Comparison of ENCODE assay signal across 10 cellular contexts in genomic region chrX:23785564-23785963, GRCh38. TPM values are rescaled to one million over a fixed set of nuclear protein-coding genes. Genes with fewer than 3 reads are reported as not detected.
A peak's percentile ranks its signal among the peaks of the same experiment; 100 is the strongest.
DNase-seq lines count a peak whose midpoint lies in the region; ATAC-seq and TF ChIP-seq lines count a peak whose summit lies in the region.
"Had no signal": no experiment of that assay in that cellular context is flagged by ENCODE, and none has a peak within 500 bp of the region (broad histone marks: within the 10 kb centered on the region; RNA-seq: fewer than 3 reads in every experiment).

No MANE protein-coding gene starts in this region.

- peaks cover 17 to 36% of the 10 kb centered on the region in 2 donors for H3K36me3 Mint-ChIP-seq in CD4-positive, alpha-beta memory T cell
- H3K36me3 Mint-ChIP-seq in T-cell, result peaks cover 25% of the 10 kb centered on the region
- H3K36me3 Mint-ChIP-seq in nephron progenitor cell (ENCODE audit: low read depth), result peaks cover 33% of the 10 kb centered on the region
- H3K36me3 Mint-ChIP-seq in CD8-positive, alpha-beta T cell, result peaks cover 33% of the 10 kb centered on the region

- peak overlapping the region in 3 of 7 donors; percentile 30 to 98 (median 57) for H3K27ac Mint-ChIP-seq in CD4-positive, alpha-beta memory T cell
- H3K27ac Mint-ChIP-seq in T-cell (no peak overlapping the region), nephron progenitor cell (peak overlapping the region; percentile 80)
- no peak overlapping the region for H3K27ac Mint-ChIP-seq in CD8-positive, alpha-beta T cell

- H3K4me1 ChIP-seq in CD4-positive, alpha-beta memory T cell (ENCODE audit: insufficient read depth, low read length), result peaks cover 34% of the 10 kb centered on the region
- H3K4me1 ChIP-seq in CD8-positive, alpha-beta T cell (ENCODE audit: insufficient read depth, low read length), result peaks cover 25% of the 10 kb centered on the region

- no peak overlapping the region for H3K4me3 ChIP-seq in CD4-positive, alpha-beta memory T cell (ENCODE audit: low read length in 2 of 2)
- H3K4me3 ChIP-seq in CD8-positive, alpha-beta T cell (ENCODE audit: low read depth, low read length), result no peak overlapping the region

- intact Hi-C loops in CD4-positive, alpha-beta memory T cell (cut with micrococcal nuclease), result no loop called here
- intact Hi-C loops in CD8-positive, alpha-beta T cell (cut with DNase I, micrococcal nuclease), result loop anchor here (10.0 kb wide), 3 partner anchors 81 to 679 kb away; partner anchors contain the start of genes KLHL15 (in 1 of the 2) and PDK3 (in 1 of the 2)

- CTCF ChIA-PET in CD4-positive, alpha-beta memory T cell (lab: Charles Lee; ENCODE audit: partially characterized antibody), result no interaction called here
- CTCF ChIA-PET in T-cell (lab: Charles Lee), result no interaction called here
- CTCF ChIA-PET in CD8-positive, alpha-beta T cell (lab: Charles Lee), result interaction anchor here (3.6 kb wide), 1 partner anchor 116 kb away, joined by 27 read pairs; no protein-coding TSS in a partner anchor

- H3K27me3 ChIP-seq in CD4-positive, alpha-beta memory T cell (ENCODE audit: insufficient read depth, low read length), result no peaks in the 10 kb centered on the region
- H3K27me3 ChIP-seq in CD8-positive, alpha-beta T cell (ENCODE audit: insufficient read depth, low read length), result no peaks in the 10 kb centered on the region

- no peaks in the 10 kb centered on the region for H3K27me3 Mint-ChIP-seq in CD4-positive, alpha-beta memory T cell
- H3K27me3 Mint-ChIP-seq in T-cell (no peaks in the 10 kb centered on the region), nephron progenitor cell (ENCODE audit: low read depth, poor library complexity) (peaks cover 3% of the 10 kb centered on the region)
- no peaks in the 10 kb centered on the region for H3K27me3 Mint-ChIP-seq in CD8-positive, alpha-beta T cell (ENCODE audit: low read depth)

- H3K36me3 ChIP-seq in CD4-positive, alpha-beta memory T cell (ENCODE audit: insufficient read depth, low read length), result peaks cover 10% of the 10 kb centered on the region
- peaks cover 11% of the 10 kb centered on the region for H3K36me3 ChIP-seq in CD8-positive, alpha-beta T cell (ENCODE audit: insufficient read depth, low read length)

- peak overlapping the region in 6 of 8 donors; percentile 23 to 98 (median 96) for H3K4me3 Mint-ChIP-seq in CD4-positive, alpha-beta memory T cell
- H3K4me3 Mint-ChIP-seq in T-cell (peak overlapping the region; percentile 94 to 95 (median 94)), nephron progenitor cell (peak overlapping the region; percentile 99)
- no peak overlapping the region for H3K4me3 Mint-ChIP-seq in CD8-positive, alpha-beta T cell

- DNase-seq in CD4-positive, alpha-beta memory T cell, result no peak
- DNase-seq in T-cell, result no peak
- DNase-seq in epithelial cell of prostate (ENCODE audit: low read depth, low spot score), result no peak
- no peak for DNase-seq in nephron progenitor cell
- DNase-seq in CD8-positive, alpha-beta T cell, result no peak
- no peak for DNase-seq in NCI-H1092 treated with DMSO at 0.1 percent for 48 hours (lab: John Stamatoyannopoulos, UW)
- no peak for DNase-seq in DMS53 (lab: John Stamatoyannopoulos, UW)
- DNase-seq: DMS 273 treated with DMSO at 0.1 percent for 48 hours, NCI-H510A had no signal

- ATAC-seq in T-cell (replicated peaks in 1 of 4) (no peak), HG02798 (IDR thresholded peaks at IDR 0.05; ENCODE audit: poor library complexity, unreplicated experiment) (no peak)
- ATAC-seq in CD8-positive, alpha-beta T cell, result no peak

- H3K27ac ChIP-seq in CD4-positive, alpha-beta memory T cell (ENCODE audit: low read depth, low read length), result no peak overlapping the region
- peak overlapping the region; percentile 97 for H3K27ac ChIP-seq in epithelial cell of prostate
- H3K27ac ChIP-seq in CD8-positive, alpha-beta T cell (ENCODE audit: low read depth, low read length), result no peak overlapping the region

- POLR2A ChIA-PET in CD4-positive, alpha-beta memory T cell (lab: Charles Lee; ENCODE audit: partially characterized antibody), result no interaction called here
- POLR2A ChIA-PET in T-cell (lab: Charles Lee), result no interaction called here
- POLR2A ChIA-PET in CD8-positive, alpha-beta T cell (lab: Charles Lee), result no interaction called here

- TF ChIP-seq CTCF in nephron progenitor cell (IDR thresholded peaks at IDR 0.05), result no peak
- no peak for TF ChIP-seq CTCF in CD8-positive, alpha-beta T cell (IDR thresholded peaks at IDR 0.05)

- H3K9me3 Mint-ChIP-seq in CD4-positive, alpha-beta memory T cell, result peaks cover 0 to 2% (median 0%) of the 10 kb centered on the region in 8 donors
- no peaks in the 10 kb centered on the region for H3K9me3 Mint-ChIP-seq in T-cell
- H3K9me3 Mint-ChIP-seq in nephron progenitor cell, result no peaks in the 10 kb centered on the region
- H3K9me3 Mint-ChIP-seq in CD8-positive, alpha-beta T cell, result no peaks in the 10 kb centered on the region

- H3K4me1 Mint-ChIP-seq in CD4-positive, alpha-beta memory T cell, result peaks cover 13 to 45% (median 29%) of the 10 kb centered on the region in 4 donors
- H3K4me1 Mint-ChIP-seq in T-cell (peaks cover 34 to 41% (median 39%) of the 10 kb centered on the region in 3 donors), nephron progenitor cell (peaks cover 57% of the 10 kb centered on the region)
- peaks cover 35% of the 10 kb centered on the region for H3K4me1 Mint-ChIP-seq in CD8-positive, alpha-beta T cell (ENCODE audit: low read depth)

- H3K9me3 ChIP-seq in CD4-positive, alpha-beta memory T cell (ENCODE audit: control insufficient read depth in 1 of 2, low read length in 2 of 2), result no peaks in the 10 kb centered on the region
- H3K9me3 ChIP-seq in CD8-positive, alpha-beta T cell (ENCODE audit: low read length), result no peaks in the 10 kb centered on the region

RNA-seq across cellular contexts. Expression of gene SAT1, which starts 2.6 kb away (rescaled TPM):
- total RNA-seq in CD4-positive, alpha-beta memory T cell, result 100 to 1,000 TPM; 139 to 145 TPM
- 100 to 1,000 TPM; 127 to 134 TPM for polyA plus RNA-seq in CD4-positive, alpha-beta memory T cell
- total RNA-seq in T-cell, result 100 to 1,000 TPM in 2 of 5 donors, 10 to 100 TPM in 3; 89.6 to 258 (median 94.4) TPM
- 100 to 1,000 TPM; 270 to 285 TPM for total RNA-seq in CD8-positive, alpha-beta T cell

RNA-seq across cellular contexts. Expression of gene ACOT9, which starts 42.5 kb away (rescaled TPM):
- 10 to 100 TPM; 21.2 to 25.2 TPM for total RNA-seq in CD4-positive, alpha-beta memory T cell
- polyA plus RNA-seq in CD4-positive, alpha-beta memory T cell, result 10 to 100 TPM; 22.5 to 28.1 TPM
- total RNA-seq in T-cell, result 10 to 100 TPM; 15.0 to 22.1 (median 19.2) TPM
- 10 to 100 TPM; 19.3 to 21.3 TPM for total RNA-seq in CD8-positive, alpha-beta T cell
